ENCODE assay signal across 10 cellular contexts in genomic region chr1:51926171-51926812, GRCh38. TPM values are rescaled to one million over a fixed set of nuclear protein-coding genes. Genes with fewer than 3 reads are reported as not detected.
DNase-seq lines count a peak whose midpoint lies in the region; ATAC-seq and TF ChIP-seq lines count a peak whose summit lies in the region.
"Had no signal": no experiment of that assay in that cellular context is flagged by ENCODE, and none has a peak within 500 bp of the region (broad histone marks: within the 10 kb centered on the region; RNA-seq: fewer than 3 reads in every experiment).

No MANE protein-coding gene starts in this region.

- TF ChIP-seq CTCF in choroid plexus epithelial cell (conservative IDR thresholded peaks at IDR 0.05; ENCODE audit: low read depth, low read length): peak; percentile 80

- ATAC-seq in HG02642 (IDR thresholded peaks at IDR 0.05; ENCODE audit: poor library complexity, unreplicated experiment): no peak
- ATAC-seq: naive thymus-derived CD4-positive, alpha-beta T cell had no signal

- H3K9me3 ChIP-seq in MG63: no peaks in the 10 kb centered on the region
- H3K9me3 ChIP-seq: ascending aorta had no signal

- H3K36me3 ChIP-seq in MG63: no peaks in the 10 kb centered on the region
- H3K36me3 ChIP-seq: ascending aorta had no signal

- no peaks in the 10 kb centered on the region for H3K27me3 ChIP-seq in MG63
- H3K27me3 ChIP-seq: ascending aorta had no signal

- peak; percentile 16 for DNase-seq in activated CD4-positive, alpha-beta T cell treated with anti-CD3 and anti-CD28 coated beads for 48 hours
- DNase-seq in activated CD4-positive, alpha-beta T cell treated with anti-CD3 and anti-CD28 coated beads for 1 hour: no peak
- peak; percentile 18 for DNase-seq in MG63
- peak; percentile 82 for DNase-seq in choroid plexus epithelial cell (ENCODE audit: low read depth)
- peak; percentile 24 for DNase-seq in pulmonary artery endothelial cell (ENCODE audit: low read depth, low spot score)
- DNase-seq in RKO (ENCODE audit: low spot score): no peak
- DNase-seq in T-helper 9 cell: no peak

- H3K4me3 ChIP-seq in MG63 (no peak overlapping the region), choroid plexus epithelial cell (ENCODE audit: low read depth, low read length) (no peak overlapping the region)
- H3K4me3 ChIP-seq: ascending aorta had no signal

RNA-seq across cellular contexts. Expression of gene NRDC, which starts 47.8 kb away (rescaled TPM):
- 85.9 and 113 TPM in 2 replicates for total RNA-seq in MG63 (2014; rRNA removed; shearing (Covaris generic); ENCODE audit: low replicate concordance)
- total RNA-seq in pulmonary artery endothelial cell: 70.2 and 75.1 TPM in 2 replicates

Comparison
In these comparisons a context has a peak if more than half of its experiments do, and no peak if none do; other contexts are left out.
1. DNase-seq: peak in activated CD4-positive, alpha-beta T cell treated with anti-CD3 and anti-CD28 coated beads for 48 hours (single experiment), MG63 (single experiment), choroid plexus epithelial cell (single experiment) and pulmonary artery endothelial cell (single experiment); none in activated CD4-positive, alpha-beta T cell treated with anti-CD3 and anti-CD28 coated beads for 1 hour (single experiment), RKO (single experiment) and T-helper 9 cell (single experiment).